26 cellular contexts compared by ENCODE assay signal in the genomic region with DNA sequence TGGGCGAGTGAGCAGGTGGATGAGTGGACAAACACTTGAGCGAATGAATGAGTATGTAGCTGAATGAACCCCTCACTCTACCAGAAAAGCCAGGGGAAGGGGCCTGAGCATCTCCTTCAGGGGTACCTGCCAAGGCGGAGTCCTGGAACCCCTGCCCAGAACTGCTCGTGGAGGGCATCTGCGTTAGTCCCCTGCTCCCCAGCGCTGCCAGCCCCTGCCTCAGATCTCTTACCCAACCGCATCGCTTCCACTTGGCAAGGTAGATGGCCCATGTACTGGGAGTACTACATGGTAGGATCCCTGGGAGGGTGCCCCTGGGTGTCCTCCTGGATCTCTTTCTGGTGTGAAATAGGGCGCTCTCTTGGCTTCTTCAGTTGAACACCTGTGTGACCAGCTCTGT. TPM values are rescaled to one million over a fixed set of nuclear protein-coding genes. Genes with fewer than 3 reads are reported as not detected.
DNase-seq lines count a peak whose midpoint lies in the region; ATAC-seq and TF ChIP-seq lines count a peak whose summit lies in the region.
"Had no signal": no experiment of that assay in that cellular context is flagged by ENCODE, and none has a peak within 500 bp of the region (broad histone marks: within the 10 kb centered on the region; RNA-seq: fewer than 3 reads in every experiment).

No MANE protein-coding gene starts in this region.

- H3K4me1 ChIP-seq in PC-9 (replicated peaks; ENCODE audit: insufficient read depth), result peaks cover 66% of the 10 kb centered on the region
- no peaks in the 10 kb centered on the region for H3K4me1 ChIP-seq in osteoblast (ENCODE audit: insufficient read depth, low read length)
- peaks cover 3% of the 10 kb centered on the region for H3K4me1 ChIP-seq in upper lobe of right lung
- H3K4me1 ChIP-seq in mammary epithelial cell (ENCODE audit: insufficient read depth, low read length), result peaks cover 24% of the 10 kb centered on the region
- H3K4me1 ChIP-seq in mucosa of descending colon (ENCODE audit: low read depth), result no peaks in the 10 kb centered on the region

- WGBS in mammary epithelial cell (ENCODE audit: low coverage, missing lambda C conversion rate), result 90% methylated on average over 8 of the region's 9 CpGs

- H3K9me3 ChIP-seq in PC-9 (ENCODE audit: insufficient read depth, low read depth) (no peaks in the 10 kb centered on the region), osteoblast (ENCODE audit: low read depth, low read length) (no peaks in the 10 kb centered on the region), upper lobe of right lung (no peaks in the 10 kb centered on the region), mammary epithelial cell (replicated peaks; ENCODE audit: insufficient read depth, low read length) (no peaks in the 10 kb centered on the region), mucosa of descending colon (no peaks in the 10 kb centered on the region)
- H3K9me3 ChIP-seq: BLaER1 treated with 17β-estradiol and CSF1 and Interleukin-3, amounts not matched to agents 10 nM and 100 nM had no signal

- no peaks in the 10 kb centered on the region for H3K9me2 ChIP-seq in PC-9 (ENCODE audit: insufficient read depth)

- H3K4me3 ChIP-seq in PC-9 (no peak overlapping the region), osteoblast (ENCODE audit: insufficient read depth, low read length) (no peak overlapping the region), upper lobe of right lung (no peak overlapping the region), mammary epithelial cell (replicated peaks in 1 of 3; ENCODE audit: insufficient read depth in 1 of 3, low read depth in 2 of 3, low read length in 3 of 3) (no peak overlapping the region), mucosa of descending colon (no peak overlapping the region)
- H3K4me3 ChIP-seq: BLaER1 treated with 17β-estradiol and CSF1 and Interleukin-3, amounts not matched to agents 10 nM and 100 nM had no signal

- H3K27me3 ChIP-seq in PC-9 (ENCODE audit: insufficient read depth, low read depth), result no peaks in the 10 kb centered on the region
- peaks cover 34% of the 10 kb centered on the region for H3K27me3 ChIP-seq in osteoblast (ENCODE audit: insufficient read depth, low read length)
- H3K27me3 ChIP-seq in upper lobe of right lung, result peaks cover 55% of the 10 kb centered on the region
- H3K27me3 ChIP-seq in mammary epithelial cell (ENCODE audit: insufficient read depth, low read length), result no peaks in the 10 kb centered on the region

- no peaks in the 10 kb centered on the region for H3K9me3 Mint-ChIP-seq in activated CD8-positive, alpha-beta memory T cell treated with anti-CD3 and anti-CD28 coated beads, Interleukin-2, amount 10 ng/mL, durations not matched to agents 7 days and 5 days (ENCODE audit: low read depth)
- H3K9me3 Mint-ChIP-seq: CD8-positive, alpha-beta T cell had no signal

- H3K9ac ChIP-seq in mammary epithelial cell (ENCODE audit: insufficient read depth, low read length), result no peak overlapping the region
- H3K9ac ChIP-seq: BLaER1 treated with 17β-estradiol and CSF1 and Interleukin-3, amounts not matched to agents 10 nM and 100 nM had no signal

- H3K4me2 ChIP-seq in PC-9, result peak overlapping the region; percentile 31
- no peak overlapping the region for H3K4me2 ChIP-seq in osteoblast (ENCODE audit: insufficient read depth, low read length)
- no peak overlapping the region for H3K4me2 ChIP-seq in mammary epithelial cell (ENCODE audit: insufficient read depth, low read depth, low read length)

- no peaks in the 10 kb centered on the region for H3K4me1 Mint-ChIP-seq in activated CD8-positive, alpha-beta memory T cell treated with anti-CD3 and anti-CD28 coated beads, Interleukin-2, amount 10 ng/mL, durations not matched to agents 7 days and 5 days

- peaks cover 38% of the 10 kb centered on the region for H3F3A ChIP-seq in PC-9 (ENCODE audit: insufficient read depth, low read depth)

- no peak overlapping the region for H2AFZ ChIP-seq in PC-9
- no peak overlapping the region for H2AFZ ChIP-seq in osteoblast (ENCODE audit: low read length)
- H2AFZ ChIP-seq in mammary epithelial cell (ENCODE audit: low read depth, low read length), result no peak overlapping the region

- in situ Hi-C loops in mammary epithelial cell (cut with MboI; ENCODE audit: low sequenced_read_pairs in 2 of 2), result no loop called here

- no peak overlapping the region for H3K4me3 Mint-ChIP-seq in activated CD8-positive, alpha-beta memory T cell treated with anti-CD3 and anti-CD28 coated beads, Interleukin-2, amount 10 ng/mL, durations not matched to agents 7 days and 5 days
- H3K4me3 Mint-ChIP-seq: CD8-positive, alpha-beta T cell had no signal

- H3K27ac Mint-ChIP-seq in activated CD8-positive, alpha-beta memory T cell treated with anti-CD3 and anti-CD28 coated beads, Interleukin-2, amount 10 ng/mL, durations not matched to agents 7 days and 5 days, result peak overlapping the region; percentile 19
- H3K27ac Mint-ChIP-seq: CD8-positive, alpha-beta T cell had no signal

- H3K27ac ChIP-seq in PC-9, result peak overlapping the region; percentile 65
- no peak overlapping the region for H3K27ac ChIP-seq in osteoblast (ENCODE audit: low read depth, low read length)
- H3K27ac ChIP-seq in upper lobe of right lung, result no peak overlapping the region
- H3K27ac ChIP-seq in mammary epithelial cell (ENCODE audit: insufficient read depth, low read depth, low read length), result no peak overlapping the region
- H3K27ac ChIP-seq: BLaER1 treated with 17β-estradiol and CSF1 and Interleukin-3, amounts not matched to agents 10 nM and 100 nM; HL-60 had no signal

- CTCF ChIA-PET in activated CD8-positive, alpha-beta memory T cell treated with anti-CD3 and anti-CD28 coated beads, Interleukin-2, amount 10 ng/mL, durations not matched to agents 7 days and 5 days (lab: Charles Lee), result no interaction called here
- CTCF ChIA-PET in PC-9 (lab: Charles Lee), result no interaction called here
- CTCF ChIA-PET in mammary epithelial cell (lab: Charles Lee; ENCODE audit: low non-redundant PET), result no interaction called here

- H3K79me2 ChIP-seq in PC-9 (ENCODE audit: low read depth), result peaks cover 8% of the 10 kb centered on the region; the same call in 1 of the 2 replicates
- no peaks in the 10 kb centered on the region for H3K79me2 ChIP-seq in osteoblast (ENCODE audit: insufficient read depth, low read length)
- no peaks in the 10 kb centered on the region for H3K79me2 ChIP-seq in mammary epithelial cell (ENCODE audit: insufficient read depth, low read length)

- POLR2A ChIA-PET in PC-9 (lab: Charles Lee; ENCODE audit: unreplicated experiment), result no interaction called here

- H3K36me3 ChIP-seq in PC-9 (ENCODE audit: low read depth) (no peaks in the 10 kb centered on the region), osteoblast (ENCODE audit: insufficient read depth, low read length) (no peaks in the 10 kb centered on the region), upper lobe of right lung (no peaks in the 10 kb centered on the region), mammary epithelial cell (ENCODE audit: insufficient read depth, low read length) (no peaks in the 10 kb centered on the region), mucosa of descending colon (ENCODE audit: low read depth) (no peaks in the 10 kb centered on the region)
- H3K36me3 ChIP-seq: BLaER1 treated with 17β-estradiol and CSF1 and Interleukin-3, amounts not matched to agents 10 nM and 100 nM had no signal

- no TSS peak for BruUV-seq in PC-9 (replicated peaks; lab: Mats Ljungman, UMichigan)
- BruUV-seq in mammary epithelial cell (replicated peaks; lab: Mats Ljungman, UMichigan), result no TSS peak

- no peaks in the 10 kb centered on the region for H3K36me3 Mint-ChIP-seq in activated CD8-positive, alpha-beta memory T cell treated with anti-CD3 and anti-CD28 coated beads, Interleukin-2, amount 10 ng/mL, durations not matched to agents 7 days and 5 days
- H3K36me3 Mint-ChIP-seq: CD8-positive, alpha-beta T cell had no signal

- no peak for ATAC-seq in activated CD8-positive, alpha-beta memory T cell treated with anti-CD3 and anti-CD28 coated beads, Interleukin-2, amount 10 ng/mL, durations not matched to agents 7 days and 5 days
- ATAC-seq in upper lobe of right lung, result no peak
- no peak for ATAC-seq in mucosa of descending colon
- ATAC-seq: CD8-positive, alpha-beta T cell; HepG2; Panc1 had no signal

- no peak for DNase-seq in activated CD8-positive, alpha-beta memory T cell treated with anti-CD3 and anti-CD28 coated beads, Interleukin-2, amount 10 ng/mL, durations not matched to agents 7 days and 5 days
- DNase-seq in activated CD8-positive, alpha-beta memory T cell treated with anti-CD3 and anti-CD28 coated beads for 24 hours, result no peak
- DNase-seq in PC-9 (no peak), osteoblast (ENCODE audit: insufficient read length, low spot score, missing footprints) (peak; percentile 64), upper lobe of right lung (peak; percentile 44), GM10266 (ENCODE audit: extremely low spot score) (no peak), mammary epithelial cell (no peak), mucosa of descending colon (no peak)
- DNase-seq: 8988T; CD8-positive, alpha-beta T cell; DMS153; KBM-7; MM.1S; NCI-H1092; NCI-H1436; NCI-H187 treated with DMSO at 0.1 percent for 48 hours; NCI-H2107; NCI-H2227 treated with DMSO at 0.1 percent for 48 hours; NCI-H510A treated with DMSO at 0.1 percent for 48 hours; NCI-H774; NK-92 treated with Interleukin-12 subunit alpha and Interleukin-12 subunit beta, amount 100 ng/mL, for 24 hours had no signal

- no peaks in the 10 kb centered on the region for H4K20me1 ChIP-seq in PC-9 (ENCODE audit: insufficient read depth)
- no peaks in the 10 kb centered on the region for H4K20me1 ChIP-seq in osteoblast (ENCODE audit: insufficient read depth, low read length)
- H4K20me1 ChIP-seq in mammary epithelial cell (ENCODE audit: insufficient read depth, low read length), result no peaks in the 10 kb centered on the region

- TF ChIP-seq CTCF in PC-9 (conservative IDR thresholded peaks at IDR 0.05) (no peak), osteoblast (IDR thresholded peaks at IDR 0.05; ENCODE audit: extremely low read depth, low read depth, low read length) (no peak), upper lobe of right lung (IDR thresholded peaks at IDR 0.05) (no peak), GM10266 (IDR thresholded peaks at IDR 0.05; ENCODE audit: control insufficient read depth, insufficient read depth, low read depth, missing control alignments) (no peak), mammary epithelial cell (conservative IDR thresholded peaks at IDR 0.05 in 1 of 2, IDR thresholded peaks at IDR 0.05 in 1 of 2; ENCODE audit: extremely low read depth in 1 of 2, insufficient read depth in 1 of 2, low read depth in 1 of 2, low read length in 2 of 2) (no peak), mucosa of descending colon (IDR thresholded peaks at IDR 0.05) (no peak)

- dilution Hi-C loops in mammary epithelial cell (cut with HindIII; ENCODE audit: low sequenced_read_pairs), result no loop called here

- H3K27me3 Mint-ChIP-seq in activated CD8-positive, alpha-beta memory T cell treated with anti-CD3 and anti-CD28 coated beads, Interleukin-2, amount 10 ng/mL, durations not matched to agents 7 days and 5 days, result peaks cover 62% of the 10 kb centered on the region

- intact Hi-C loops in PC-9 (cut with micrococcal nuclease; ENCODE audit: unreplicated experiment), result no loop called here
- intact Hi-C loops in upper lobe of right lung (cut with DNase I), result no loop called here
- intact Hi-C loops in mammary epithelial cell (cut with micrococcal nuclease), result no loop called here
- intact Hi-C loops in mucosa of descending colon (cut with DNase I, micrococcal nuclease), result no loop called here

RNA-seq across cellular contexts. Expression of gene ANO1, which starts 7.4 kb away (rescaled TPM):
- total RNA-seq in activated CD8-positive, alpha-beta memory T cell treated with anti-CD3 and anti-CD28 coated beads, Interleukin-2, amount 10 ng/mL, durations not matched to agents 7 days and 5 days, result not detected
- 107 and 114 TPM in 2 replicates for total RNA-seq in PC-9 (2021)
- 0.88 TPM in 1 of 2 replicates, not detected in the other for total RNA-seq in osteoblast
- 16.8 TPM for total RNA-seq in upper lobe of right lung
- 100 to 1,000 TPM in 1 of 2 donors, 10 to 100 TPM in 1; 54.3 to 181 TPM for total RNA-seq in mammary epithelial cell
- polyA plus RNA-seq in mammary epithelial cell, result 147 TPM
- 191 TPM for polyA minus RNA-seq in mammary epithelial cell
- total RNA-seq in mucosa of descending colon, result 10 to 100 TPM; 10.7 to 26.6 (median 11.8) TPM
- total RNA-seq: CD8-positive, alpha-beta T cell; G401; HepG2 had no signal
- polyA plus RNA-seq: HepG2 had no signal

Comparison
In these comparisons a context has a peak if more than half of its experiments do, and no peak if none do; other contexts are left out.
1. DNase-seq: peak in osteoblast (single experiment) and upper lobe of right lung (single experiment); none in activated CD8-positive, alpha-beta memory T cell treated with anti-CD3 and anti-CD28 coated beads, Interleukin-2, amount 10 ng/mL, durations not matched to agents 7 days and 5 days (single experiment), activated CD8-positive, alpha-beta memory T cell treated with anti-CD3 and anti-CD28 coated beads for 24 hours (single experiment), PC-9 (0 of 2), GM10266 (single experiment), mammary epithelial cell (single experiment) and mucosa of descending colon (0 of 3).